2 cellular contexts compared by ENCODE assay signal in genomic region chr4:15682340-15682725, GRCh38.
TF ChIP-seq lines count a peak whose summit lies in the region.

No MANE protein-coding gene starts in this region.

TF ChIP-seq in SK-N-SH, 30 proteins besides CTCF, POLR2A, EP300 and RAD21 (continued from another document):
- no peak for TF ChIP-seq SMC3 (IDR thresholded peaks at IDR 0.05; ENCODE audit: low read depth, low read length)

TF ChIP-seq in SK-N-SH treated with all-trans-retinoic acid at 6 μM for 48 hours, 23 proteins besides CTCF, POLR2A, EP300 and RAD21 (continued from another document):
- TF ChIP-seq PATZ1 (CRISPR knock-in tag; IDR thresholded peaks at IDR 0.05; ENCODE audit: borderline replicate concordance) (no peak), PPARA (CRISPR knock-in tag; IDR thresholded peaks at IDR 0.05; ENCODE audit: borderline replicate concordance) (no peak), ZC3H10 (CRISPR knock-in tag; IDR thresholded peaks at IDR 0.05) (no peak), ZFP3 (CRISPR knock-in tag; IDR thresholded peaks at IDR 0.05) (no peak), CREB5 (CRISPR knock-in tag; IDR thresholded peaks at IDR 0.05; ENCODE audit: low read depth) (no peak), BACH2 (CRISPR knock-in tag; IDR thresholded peaks at IDR 0.05; ENCODE audit: borderline replicate concordance) (no peak), TCF4 (CRISPR knock-in tag; IDR thresholded peaks at IDR 0.05; ENCODE audit: borderline replicate concordance) (no peak)
- TF ChIP-seq, protein P1, sequence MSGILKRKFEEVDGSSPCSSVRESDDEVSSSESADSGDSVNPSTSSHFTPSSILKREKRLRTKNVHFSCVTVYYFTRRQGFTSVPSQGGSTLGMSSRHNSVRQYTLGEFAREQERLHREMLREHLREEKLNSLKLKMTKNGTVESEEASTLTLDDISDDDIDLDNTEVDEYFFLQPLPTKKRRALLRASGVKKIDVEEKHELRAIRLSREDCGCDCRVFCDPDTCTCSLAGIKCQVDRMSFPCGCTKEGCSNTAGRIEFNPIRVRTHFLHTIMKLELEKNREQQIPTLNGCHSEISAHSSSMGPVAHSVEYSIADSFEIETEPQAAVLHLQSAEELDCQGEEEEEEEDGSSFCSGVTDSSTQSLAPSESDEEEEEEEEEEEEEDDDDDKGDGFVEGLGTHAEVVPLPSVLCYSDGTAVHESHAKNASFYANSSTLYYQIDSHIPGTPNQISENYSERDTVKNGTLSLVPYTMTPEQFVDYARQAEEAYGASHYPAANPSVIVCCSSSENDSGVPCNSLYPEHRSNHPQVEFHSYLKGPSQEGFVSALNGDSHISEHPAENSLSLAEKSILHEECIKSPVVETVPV (CRISPR knock-in tag; IDR thresholded peaks at IDR 0.05): no peak
- TF ChIP-seq, protein P2, sequence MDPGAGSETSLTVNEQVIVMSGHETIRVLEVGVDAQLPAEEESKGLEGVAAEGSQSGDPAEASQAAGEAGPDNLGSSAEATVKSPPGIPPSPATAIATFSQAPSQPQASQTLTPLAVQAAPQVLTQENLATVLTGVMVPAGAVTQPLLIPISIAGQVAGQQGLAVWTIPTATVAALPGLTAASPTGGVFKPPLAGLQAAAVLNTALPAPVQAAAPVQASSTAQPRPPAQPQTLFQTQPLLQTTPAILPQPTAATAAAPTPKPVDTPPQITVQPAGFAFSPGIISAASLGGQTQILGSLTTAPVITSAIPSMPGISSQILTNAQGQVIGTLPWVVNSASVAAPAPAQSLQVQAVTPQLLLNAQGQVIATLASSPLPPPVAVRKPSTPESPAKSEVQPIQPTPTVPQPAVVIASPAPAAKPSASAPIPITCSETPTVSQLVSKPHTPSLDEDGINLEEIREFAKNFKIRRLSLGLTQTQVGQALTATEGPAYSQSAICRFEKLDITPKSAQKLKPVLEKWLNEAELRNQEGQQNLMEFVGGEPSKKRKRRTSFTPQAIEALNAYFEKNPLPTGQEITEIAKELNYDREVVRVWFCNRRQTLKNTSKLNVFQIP (CRISPR knock-in tag; IDR thresholded peaks at IDR 0.05; ENCODE audit: borderline replicate concordance, low read depth): no peak
